In genomic region chr1:30662291-30662840, GRCh38 we compare ENCODE assay signal across 1 cellular context.
TF ChIP-seq lines count a peak whose summit lies in the region.

No MANE protein-coding gene starts in this region.

TF ChIP-seq in GM23338, 12 proteins besides CTCF, POLR2A, EP300 and RAD21:
- TF ChIP-seq ZNF462 (CRISPR knock-in tag; IDR thresholded peaks at IDR 0.05) = peak; percentile 38; the same call in 1 of the 2 replicates
- no peak for TF ChIP-seq EZH2phosphoT487 (IDR thresholded peaks at IDR 0.05; ENCODE audit: unreplicated experiment)
